ENCODE assay signal across 8 cellular contexts in the genomic region with DNA sequence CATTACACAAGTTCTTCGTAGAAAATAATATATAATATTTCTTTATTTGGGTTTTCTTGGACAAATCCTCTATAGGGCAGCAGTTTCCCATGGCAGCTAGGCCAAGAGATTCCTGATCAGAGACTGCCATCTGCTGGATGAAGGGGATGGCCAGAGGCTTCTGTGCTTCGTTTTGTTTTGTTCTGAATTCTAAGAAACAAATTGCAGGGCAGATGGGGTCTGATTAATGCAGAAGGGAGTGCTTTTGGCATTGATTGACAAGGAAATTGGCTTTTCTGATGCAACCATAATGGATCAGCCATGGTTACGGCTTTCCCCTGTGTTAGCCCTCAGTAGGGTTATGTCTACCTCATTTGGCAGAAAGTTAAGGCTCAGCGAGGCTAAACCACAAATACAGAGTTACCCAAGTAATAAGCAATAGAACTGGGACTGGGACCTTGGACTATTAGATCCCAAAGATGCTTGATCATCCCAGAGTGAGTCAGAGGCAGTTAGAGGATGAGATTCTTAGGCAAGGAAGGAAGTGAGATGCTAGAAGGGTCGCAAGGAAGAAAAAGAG.
DNase-seq lines count a peak whose midpoint lies in the region; ATAC-seq, FAIRE-seq and TF ChIP-seq lines count a peak whose summit lies in the region.

No MANE protein-coding gene starts in this region.

- WGBS in K562 (ENCODE audit: insufficient coverage, low coverage, missing lambda C conversion rate), result 1% methylated on average over 5 of the region's 5 CpGs

- TF ChIP-seq CTCF in K562 (IDR thresholded peaks at IDR 0.05 in 2 of 3, conservative IDR thresholded peaks at IDR 0.05 in 1 of 3; ENCODE audit: insufficient read depth in 2 of 3, low read depth in 1 of 3, low read length in 3 of 3), result peak; percentile 68 to 93 (median 69)

- H3K36me3 ChIP-seq in K562 (ENCODE audit: control insufficient read depth, insufficient read depth, low read length), result no peaks in the 10 kb centered on the region

- H3K4me2 ChIP-seq in K562 (ENCODE audit: insufficient read depth, low read length), result no peak overlapping the region

- H3K9me3 Mint-ChIP-seq in activated CD4-positive, alpha-beta T cell treated with anti-CD3 and anti-CD28 coated beads, Interleukin-2, amount 10 ng/mL, durations not matched to agents 24 days and 14 days, result no peaks in the 10 kb centered on the region
- H3K9me3 Mint-ChIP-seq in activated CD4-positive, alpha-beta T cell treated with anti-CD3 and anti-CD28 coated beads, Interleukin-2, amount 10 ng/mL, durations not matched to agents 7 days and 5 days, result no peaks in the 10 kb centered on the region
- H3K9me3 Mint-ChIP-seq in stimulated activated naive CD8-positive, alpha-beta T cell treated with anti-CD3 and anti-CD28 coated beads, Interleukin-15, amount 100 ng/mL, for 72 hours, result peaks cover 0 to 11% of the 10 kb centered on the region in 2 donors

- no peaks in the 10 kb centered on the region for H3K27me3 Mint-ChIP-seq in activated CD4-positive, alpha-beta T cell treated with anti-CD3 and anti-CD28 coated beads, Interleukin-2, amount 10 ng/mL, durations not matched to agents 24 days and 14 days
- no peaks in the 10 kb centered on the region for H3K27me3 Mint-ChIP-seq in activated CD4-positive, alpha-beta T cell treated with anti-CD3 and anti-CD28 coated beads, Interleukin-2, amount 10 ng/mL, durations not matched to agents 7 days and 5 days
- H3K27me3 Mint-ChIP-seq in stimulated activated naive CD8-positive, alpha-beta T cell treated with anti-CD3 and anti-CD28 coated beads, Interleukin-15, amount 100 ng/mL, for 72 hours, result peaks cover 8% of the 10 kb centered on the region

- peak; percentile 85 to 94 for TF ChIP-seq RAD21 in K562 (CRISPR knock-in tag; conservative IDR thresholded peaks at IDR 0.05 in 1 of 2, IDR thresholded peaks at IDR 0.05 in 1 of 2)

- in situ Hi-C loops in K562 (cut with MboI), result loop anchor here (5.0 kb wide), 1 partner anchor 52 kb away; no protein-coding TSS in a partner anchor

- H3K27ac ChIP-seq in K562 (ENCODE audit: extremely low read depth, low read depth, low read length), result no peak overlapping the region

- ATAC-seq in K562, result peak; percentile 96
- no peak for ATAC-seq in stimulated activated naive CD8-positive, alpha-beta T cell treated with anti-CD3 and anti-CD28 coated beads, Interleukin-15, amount 100 ng/mL, for 72 hours

- no peaks in the 10 kb centered on the region; a peak in 1 of 5 replicates for H3K4me1 ChIP-seq in K562 (replicated peaks in 1 of 2; ENCODE audit: control insufficient read depth in 2 of 2, insufficient read depth in 2 of 2, low read length in 2 of 2)

- no peaks in the 10 kb centered on the region for H3K9me3 ChIP-seq in K562 (replicated peaks; ENCODE audit: control insufficient read depth, insufficient read depth, low read depth, low read length)

- H3K36me3 Mint-ChIP-seq in activated CD4-positive, alpha-beta T cell treated with anti-CD3 and anti-CD28 coated beads, Interleukin-2, amount 10 ng/mL, durations not matched to agents 24 days and 14 days (ENCODE audit: low read depth), result no peaks in the 10 kb centered on the region
- H3K36me3 Mint-ChIP-seq in activated CD4-positive, alpha-beta T cell treated with anti-CD3 and anti-CD28 coated beads, Interleukin-2, amount 10 ng/mL, durations not matched to agents 7 days and 5 days (ENCODE audit: low read depth), result no peaks in the 10 kb centered on the region

- H3K4me3 Mint-ChIP-seq in activated CD4-positive, alpha-beta T cell treated with anti-CD3 and anti-CD28 coated beads, Interleukin-2, amount 10 ng/mL, durations not matched to agents 24 days and 14 days, result no peak overlapping the region
- no peak overlapping the region for H3K4me3 Mint-ChIP-seq in activated CD4-positive, alpha-beta T cell treated with anti-CD3 and anti-CD28 coated beads, Interleukin-2, amount 10 ng/mL, durations not matched to agents 7 days and 5 days
- H3K4me3 Mint-ChIP-seq in stimulated activated naive CD8-positive, alpha-beta T cell treated with anti-CD3 and anti-CD28 coated beads, Interleukin-15, amount 100 ng/mL, for 72 hours, result no peak overlapping the region

- no peak for TF ChIP-seq POLR2A in K562 (conservative IDR thresholded peaks at IDR 0.05)

- POLR2A ChIA-PET in activated CD4-positive, alpha-beta T cell treated with anti-CD3 and anti-CD28 coated beads, Interleukin-2, amount 10 ng/mL, durations not matched to agents 7 days and 5 days (lab: Charles Lee), result no interaction called here
- POLR2A ChIA-PET in HEK293T (lab: Yijun Ruan, JAX), result no interaction called here
- POLR2A ChIA-PET in K562 (lab: Yijun Ruan, JAX), result interaction anchor here (0.8 kb wide), 1 partner anchor 580 kb away, joined by 3 read pairs; no protein-coding TSS in a partner anchor

- CTCF ChIA-PET in activated CD4-positive, alpha-beta T cell treated with anti-CD3 and anti-CD28 coated beads, Interleukin-2, amount 10 ng/mL, durations not matched to agents 7 days and 5 days (lab: Charles Lee), result no interaction called here
- CTCF ChIA-PET in HEK293T (lab: Yijun Ruan, JAX), result interaction anchor here (0.5 to 1.5 kb wide), 3 partner anchors 29 to 1263 kb away, joined by 3 read pairs; no protein-coding TSS in a partner anchor
- CTCF ChIA-PET in K562 (lab: Yijun Ruan, JAX; ENCODE audit: low intra/inter-chr PET ratio), result interaction anchor here (0.8 to 1.7 kb wide), 3 partner anchors 10 to 1262 kb away, joined by 4 to 6 read pairs (median 5); no protein-coding TSS in a partner anchor

- no peaks in the 10 kb centered on the region for H4K20me1 ChIP-seq in K562 (replicated peaks; ENCODE audit: control insufficient read depth, insufficient read depth, low read length)

- no peak for TF ChIP-seq EP300 in K562 (IDR thresholded peaks at IDR 0.05; ENCODE audit: low read length)

- intact Hi-C loops in activated CD4-positive, alpha-beta T cell treated with anti-CD3 and anti-CD28 coated beads, Interleukin-2, amount 10 ng/mL, durations not matched to agents 24 days and 14 days (cut with micrococcal nuclease), result no loop called here
- intact Hi-C loops in K562 (cut with micrococcal nuclease), result loop anchor here (1.0 to 2.0 kb wide), 6 partner anchors 53 to 1289 kb away; no protein-coding TSS in a partner anchor

- H3K79me2 ChIP-seq in K562 (ENCODE audit: control insufficient read depth, insufficient read depth, low read length), result no peaks in the 10 kb centered on the region

- H3K4me1 Mint-ChIP-seq in activated CD4-positive, alpha-beta T cell treated with anti-CD3 and anti-CD28 coated beads, Interleukin-2, amount 10 ng/mL, durations not matched to agents 24 days and 14 days, result no peaks in the 10 kb centered on the region
- no peaks in the 10 kb centered on the region for H3K4me1 Mint-ChIP-seq in activated CD4-positive, alpha-beta T cell treated with anti-CD3 and anti-CD28 coated beads, Interleukin-2, amount 10 ng/mL, durations not matched to agents 7 days and 5 days
- no peaks in the 10 kb centered on the region for H3K4me1 Mint-ChIP-seq in stimulated activated naive CD8-positive, alpha-beta T cell treated with anti-CD3 and anti-CD28 coated beads, Interleukin-15, amount 100 ng/mL, for 72 hours

- H3K27ac Mint-ChIP-seq in activated CD4-positive, alpha-beta T cell treated with anti-CD3 and anti-CD28 coated beads, Interleukin-2, amount 10 ng/mL, durations not matched to agents 24 days and 14 days, result no peak overlapping the region
- no peak overlapping the region for H3K27ac Mint-ChIP-seq in activated CD4-positive, alpha-beta T cell treated with anti-CD3 and anti-CD28 coated beads, Interleukin-2, amount 10 ng/mL, durations not matched to agents 7 days and 5 days
- no peak overlapping the region for H3K27ac Mint-ChIP-seq in stimulated activated naive CD8-positive, alpha-beta T cell treated with anti-CD3 and anti-CD28 coated beads, Interleukin-15, amount 100 ng/mL, for 72 hours

- H3K4me3 ChIP-seq in K562, result no peak overlapping the region

- H3K9ac ChIP-seq in K562 (ENCODE audit: insufficient read depth in 1 of 2, low read depth in 2 of 2, low read length in 2 of 2), result no peak overlapping the region

- no peaks in the 10 kb centered on the region for H3K9me1 ChIP-seq in K562 (ENCODE audit: control insufficient read depth, insufficient read depth, low read length)

- FAIRE-seq in K562 (lab: Jason Lieb, UNC) (peak; percentile 85), islet of Langerhans (lab: Jason Lieb, UNC) (peak; percentile 83)

- 0 out of 2 replicates have a peak overlapping the region, but pooled peaks have one; percentile 6 for H2AFZ ChIP-seq in K562 (ENCODE audit: low read depth, low read length)

- BruUV-seq in K562 (replicated peaks; lab: Mats Ljungman, UMichigan), result no TSS peak

- peak; percentile 57 for DNase-seq in activated CD4-positive, alpha-beta T cell treated with anti-CD3 and anti-CD28 coated beads, Interleukin-2, amount 10 ng/mL, durations not matched to agents 24 days and 14 days
- DNase-seq in activated CD4-positive, alpha-beta T cell treated with anti-CD3 and anti-CD28 coated beads, Interleukin-2, amount 10 ng/mL, durations not matched to agents 7 days and 5 days, result no peak
- DNase-seq in HEK293T (ENCODE audit: extremely low spot score) (peak; percentile 55), NCI-H2171 (lab: John Stamatoyannopoulos, UW) (peak; percentile 82), K562 (ENCODE audit: extremely low read depth in 1 of 4, low spot score in 3 of 4) (peak; percentile 52 to 70 (median 59)), NCI-H526 treated with DMSO at 0.1 percent for 48 hours (lab: John Stamatoyannopoulos, UW) (no peak)
- DNase-seq in stimulated activated naive CD8-positive, alpha-beta T cell treated with anti-CD3 and anti-CD28 coated beads, Interleukin-15, amount 100 ng/mL, for 72 hours, result peak; percentile 5 to 11

- peaks cover 0 to 12% of the 10 kb centered on the region in 2 experiments; a peak in 2 of 5 replicates for H3K27me3 ChIP-seq in K562 (ENCODE audit: control insufficient read depth in 2 of 2, insufficient read depth in 2 of 2, low read length in 2 of 2)

TF ChIP-seq in HEK293T, 16 proteins besides CTCF, POLR2A, EP300 and RAD21 (continues in another document):
- no peak for TF ChIP-seq LEF1 (IDR thresholded peaks at IDR 0.05; ENCODE audit: borderline replicate concordance)
- TF ChIP-seq ZNF384 (IDR thresholded peaks at IDR 0.05), result no peak
- no peak for TF ChIP-seq L3MBTL2 (conservative IDR thresholded peaks at IDR 0.05)
- no peak for TF ChIP-seq FOXK2 (IDR thresholded peaks at IDR 0.05)
- TF ChIP-seq TARDBP (IDR thresholded peaks at IDR 0.05), result no peak
- TF ChIP-seq ELF4 (IDR thresholded peaks at IDR 0.05), result no peak
- TF ChIP-seq NFRKB (IDR thresholded peaks at IDR 0.05), result no peak
- TF ChIP-seq CTBP1 (IDR thresholded peaks at IDR 0.05; ENCODE audit: borderline replicate concordance), result no peak
- no peak for TF ChIP-seq FOXA1 (IDR thresholded peaks at IDR 0.05)

TF ChIP-seq in K562, 482 proteins besides CTCF, POLR2A, EP300 and RAD21 (continues in another document):
- no peak for TF ChIP-seq CTBP1 (IDR thresholded peaks at IDR 0.05; ENCODE audit: borderline replicate concordance)
- TF ChIP-seq SOX6 (IDR thresholded peaks at IDR 0.05), result no peak
- no peak for TF ChIP-seq ZNF23 (CRISPR knock-in tag; IDR thresholded peaks at IDR 0.05)

Comparison
In these comparisons a context has a peak if more than half of its experiments do, and no peak if none do; other contexts are left out.
1. DNase-seq: peak in activated CD4-positive, alpha-beta T cell treated with anti-CD3 and anti-CD28 coated beads, Interleukin-2, amount 10 ng/mL, durations not matched to agents 24 days and 14 days (single experiment), HEK293T (single experiment), NCI-H2171 (single experiment), K562 (4 of 4) and stimulated activated naive CD8-positive, alpha-beta T cell treated with anti-CD3 and anti-CD28 coated beads, Interleukin-15, amount 100 ng/mL, for 72 hours (2 of 2); none in activated CD4-positive, alpha-beta T cell treated with anti-CD3 and anti-CD28 coated beads, Interleukin-2, amount 10 ng/mL, durations not matched to agents 7 days and 5 days (single experiment) and NCI-H526 treated with DMSO at 0.1 percent for 48 hours (single experiment).